2 cellular contexts compared by ENCODE assay signal in the genomic region with DNA sequence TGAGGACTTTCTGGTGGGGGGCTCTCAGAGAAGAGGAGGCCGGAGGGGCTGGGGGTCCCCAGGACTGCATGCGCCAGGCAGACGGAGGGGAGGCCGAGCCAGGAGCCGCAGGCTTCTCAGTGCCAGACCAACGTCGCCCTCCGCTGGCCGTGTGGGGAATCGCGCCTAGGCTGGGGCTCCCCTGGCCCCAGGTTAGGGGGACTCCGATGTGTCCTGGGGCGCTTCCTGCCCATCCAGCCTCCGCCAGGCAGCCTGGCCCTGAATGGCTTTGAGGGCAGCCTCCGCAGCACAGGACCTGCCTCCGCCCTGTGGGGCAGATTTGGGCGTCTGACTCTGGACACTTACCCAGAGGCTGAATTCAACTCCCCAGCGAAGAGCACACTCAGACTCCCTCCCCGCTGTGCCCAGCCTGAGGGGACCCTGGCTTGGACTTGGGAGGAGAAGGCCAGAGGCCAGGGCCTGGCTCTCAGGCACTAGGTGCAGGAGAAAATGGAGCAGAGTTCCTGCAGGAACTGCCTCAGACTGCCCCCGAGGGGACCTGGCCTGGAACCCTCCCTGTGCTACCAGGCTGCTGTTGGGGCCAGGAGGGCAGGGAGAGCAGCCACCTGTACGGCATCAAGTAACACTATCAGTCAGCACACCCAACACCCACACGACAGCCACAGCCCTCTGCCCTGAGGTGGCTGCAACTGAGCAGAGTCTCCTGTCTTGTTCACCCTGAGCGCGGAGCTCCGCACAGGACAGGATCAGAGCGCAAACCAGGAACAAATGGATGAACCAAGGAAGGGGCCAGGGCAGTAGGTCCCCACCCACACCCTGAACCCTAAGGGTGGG.
TF ChIP-seq lines count a peak whose summit lies in the region.

No MANE protein-coding gene starts in this region.

TF ChIP-seq in IMR-90, 13 proteins besides CTCF, POLR2A, EP300 and RAD21:
- TF ChIP-seq CEBPB (IDR thresholded peaks at IDR 0.05; ENCODE audit: low read depth, low read length), result no peak
- TF ChIP-seq CHD1 (IDR thresholded peaks at IDR 0.05; ENCODE audit: low read depth, low read length), result no peak
- TF ChIP-seq RFX5 (IDR thresholded peaks at IDR 0.05; ENCODE audit: low read depth, low read length), result no peak
- no peak for TF ChIP-seq RCOR1 (IDR thresholded peaks at IDR 0.05; ENCODE audit: insufficient replicate concordance, low read length)
- no peak for TF ChIP-seq MXI1 (IDR thresholded peaks at IDR 0.05; ENCODE audit: borderline replicate concordance, low read depth, low read length)
- no peak for TF ChIP-seq FOS (IDR thresholded peaks at IDR 0.05; ENCODE audit: low read depth, low read length)
- no peak for TF ChIP-seq ELK1 (IDR thresholded peaks at IDR 0.05; ENCODE audit: borderline replicate concordance, low read depth, low read length)
- TF ChIP-seq BHLHE40 (IDR thresholded peaks at IDR 0.05; ENCODE audit: low read depth, low read length), result no peak
- TF ChIP-seq, protein P1, sequence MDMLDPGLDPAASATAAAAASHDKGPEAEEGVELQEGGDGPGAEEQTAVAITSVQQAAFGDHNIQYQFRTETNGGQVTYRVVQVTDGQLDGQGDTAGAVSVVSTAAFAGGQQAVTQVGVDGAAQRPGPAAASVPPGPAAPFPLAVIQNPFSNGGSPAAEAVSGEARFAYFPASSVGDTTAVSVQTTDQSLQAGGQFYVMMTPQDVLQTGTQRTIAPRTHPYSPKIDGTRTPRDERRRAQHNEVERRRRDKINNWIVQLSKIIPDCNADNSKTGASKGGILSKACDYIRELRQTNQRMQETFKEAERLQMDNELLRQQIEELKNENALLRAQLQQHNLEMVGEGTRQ (IDR thresholded peaks at IDR 0.05; ENCODE audit: low read depth, low read length), result no peak
- no peak for TF ChIP-seq MAFK (IDR thresholded peaks at IDR 0.05; ENCODE audit: low read depth, low read length)
- no peak for TF ChIP-seq NFE2L2 (IDR thresholded peaks at IDR 0.05; ENCODE audit: low read depth, low read length)

TF ChIP-seq in K562, 482 proteins besides CTCF, POLR2A, EP300 and RAD21:
- TF ChIP-seq PHB2 (IDR thresholded peaks at IDR 0.05; ENCODE audit: low read depth) (no peak), ZNF133 (CRISPR knock-in tag; IDR thresholded peaks at IDR 0.05) (no peak), HNRNPL (IDR thresholded peaks at IDR 0.05; ENCODE audit: low read depth, low read length) (no peak), ZFP36 (IDR thresholded peaks at IDR 0.05; ENCODE audit: low read depth, low read length, partially characterized antibody) (no peak), RBM15 (IDR thresholded peaks at IDR 0.05; ENCODE audit: insufficient read depth, low read length) (no peak), DDX20 (tag; IDR thresholded peaks at IDR 0.05; ENCODE audit: low read depth) (no peak), OTX1 (CRISPR knock-in tag; IDR thresholded peaks at IDR 0.05) (no peak), TAF15 (IDR thresholded peaks at IDR 0.05; ENCODE audit: low read depth, low read length) (no peak), HNRNPK (IDR thresholded peaks at IDR 0.05; ENCODE audit: low read depth, low read length, poor library complexity, severe bottlenecking) (no peak), FOXA1 (IDR thresholded peaks at IDR 0.05; ENCODE audit: borderline replicate concordance) (no peak), E4F1 (CRISPR knock-in tag; IDR thresholded peaks at IDR 0.05; ENCODE audit: borderline replicate concordance) (no peak), CXXC5 (CRISPR knock-in tag; IDR thresholded peaks at IDR 0.05) (no peak), MECOM (CRISPR knock-in tag; IDR thresholded peaks at IDR 0.05) (no peak), CCAR2 (IDR thresholded peaks at IDR 0.05; ENCODE audit: low read depth, low read length) (no peak), STAT5B (CRISPR knock-in tag; IDR thresholded peaks at IDR 0.05) (no peak), MCM7 (IDR thresholded peaks at IDR 0.05) (no peak), BRD9 (IDR thresholded peaks at IDR 0.05; ENCODE audit: low read depth, partially characterized antibody) (no peak), TCF7 (IDR thresholded peaks at IDR 0.05; ENCODE audit: borderline replicate concordance) (no peak), LCOR (CRISPR knock-in tag; IDR thresholded peaks at IDR 0.05) (no peak)
- TF ChIP-seq, protein P2, sequence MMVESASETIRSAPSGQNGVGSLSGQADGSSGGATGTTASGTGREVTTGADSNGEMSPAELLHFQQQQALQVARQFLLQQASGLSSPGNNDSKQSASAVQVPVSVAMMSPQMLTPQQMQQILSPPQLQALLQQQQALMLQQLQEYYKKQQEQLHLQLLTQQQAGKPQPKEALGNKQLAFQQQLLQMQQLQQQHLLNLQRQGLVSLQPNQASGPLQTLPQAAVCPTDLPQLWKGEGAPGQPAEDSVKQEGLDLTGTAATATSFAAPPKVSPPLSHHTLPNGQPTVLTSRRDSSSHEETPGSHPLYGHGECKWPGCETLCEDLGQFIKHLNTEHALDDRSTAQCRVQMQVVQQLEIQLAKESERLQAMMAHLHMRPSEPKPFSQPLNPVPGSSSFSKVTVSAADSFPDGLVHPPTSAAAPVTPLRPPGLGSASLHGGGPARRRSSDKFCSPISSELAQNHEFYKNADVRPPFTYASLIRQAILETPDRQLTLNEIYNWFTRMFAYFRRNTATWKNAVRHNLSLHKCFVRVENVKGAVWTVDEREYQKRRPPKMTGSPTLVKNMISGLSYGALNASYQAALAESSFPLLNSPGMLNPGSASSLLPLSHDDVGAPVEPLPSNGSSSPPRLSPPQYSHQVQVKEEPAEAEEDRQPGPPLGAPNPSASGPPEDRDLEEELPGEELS (CRISPR knock-in tag; IDR thresholded peaks at IDR 0.05; ENCODE audit: borderline replicate concordance), result no peak
